ENCODE assay signal across 2 cellular contexts in genomic region chr9:78893758-78894157, GRCh38.
TF ChIP-seq lines count a peak whose summit lies in the region.

No MANE protein-coding gene starts in this region.

TF ChIP-seq in IMR-90, 13 proteins besides CTCF, POLR2A, EP300 and RAD21 (continued from another document):
- TF ChIP-seq ELK1 (IDR thresholded peaks at IDR 0.05; ENCODE audit: borderline replicate concordance, low read depth, low read length) (no peak), MXI1 (IDR thresholded peaks at IDR 0.05; ENCODE audit: borderline replicate concordance, low read depth, low read length) (no peak), MAFK (IDR thresholded peaks at IDR 0.05; ENCODE audit: low read depth, low read length) (no peak), MAZ (IDR thresholded peaks at IDR 0.05; ENCODE audit: borderline replicate concordance, low read depth, low read length) (no peak), FOS (IDR thresholded peaks at IDR 0.05; ENCODE audit: low read depth, low read length) (no peak), RFX5 (IDR thresholded peaks at IDR 0.05; ENCODE audit: low read depth, low read length) (no peak), USF2 (IDR thresholded peaks at IDR 0.05; ENCODE audit: low read depth, low read length) (no peak), NFE2L2 (IDR thresholded peaks at IDR 0.05; ENCODE audit: low read depth, low read length) (no peak), SMC3 (IDR thresholded peaks at IDR 0.05; ENCODE audit: low read depth, low read length) (no peak), CEBPB (IDR thresholded peaks at IDR 0.05; ENCODE audit: low read depth, low read length) (no peak)
TF ChIP-seq in IMR-90: peak in this region for 0.

TF ChIP-seq in neural cell, 6 proteins besides CTCF, POLR2A, EP300 and RAD21 (continued from another document):
- TF ChIP-seq REST (IDR thresholded peaks at IDR 0.05; ENCODE audit: borderline replicate concordance): no peak
- no peak for TF ChIP-seq MXI1 (conservative IDR thresholded peaks at IDR 0.05; ENCODE audit: poor library complexity, severe bottlenecking)
- TF ChIP-seq TAF1 (IDR thresholded peaks at IDR 0.05; ENCODE audit: low read depth): no peak
- no peak for TF ChIP-seq POLR2AphosphoS5 (IDR thresholded peaks at IDR 0.05)
